In genomic region chr13:35213911-35214310, GRCh38 we compare ENCODE assay signal across 10 cellular contexts.
"Had no signal": no experiment of that assay in that cellular context is flagged by ENCODE, and none has a peak within 500 bp of the region (broad histone marks: within the 10 kb centered on the region; RNA-seq: fewer than 3 reads in every experiment).

No MANE protein-coding gene starts in this region.

- FAIRE-seq: H1, H54, K562 had no signal

- H3K27ac Mint-ChIP-seq: H9, HFFc6 had no signal

- DNase-seq: GM23248, H9, HCEC 1CT, HFFc6, IMR-90, KG1 had no signal

- H3K4me1 Mint-ChIP-seq: H9 had no signal

- H3K4me3 ChIP-seq: GM23248, K562 had no signal

- H3K9me3 Mint-ChIP-seq: H9, HFFc6 had no signal

- H3K4me3 Mint-ChIP-seq: H9, HFFc6 had no signal

- ATAC-seq: K562 had no signal

- H3K27ac ChIP-seq: GM23248, HL-60 had no signal

- H2AFZ ChIP-seq: GM23248 had no signal
